In the genomic region with DNA sequence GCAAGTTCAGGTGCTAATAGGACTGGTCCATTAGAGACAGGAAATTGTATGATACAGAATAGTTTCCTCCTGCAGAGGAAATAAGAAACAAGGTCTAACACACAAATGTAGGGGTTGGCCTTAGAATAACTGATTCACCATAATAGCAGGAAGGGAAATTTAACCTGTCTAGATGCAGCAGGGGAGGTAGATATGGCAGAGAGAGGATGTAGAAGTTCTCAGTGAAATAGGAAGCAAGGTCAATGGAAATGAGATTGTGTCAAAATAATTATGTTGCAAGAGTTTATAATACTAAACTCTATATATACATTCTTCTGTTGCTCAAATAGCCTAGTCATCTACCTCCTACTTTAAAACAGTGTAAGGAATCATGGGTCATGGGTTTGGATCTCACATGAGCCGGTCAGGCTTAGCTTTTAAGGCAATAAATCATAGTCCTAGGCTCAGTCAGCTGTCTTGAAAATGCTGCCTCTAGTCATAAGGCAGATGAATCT, we compare ENCODE assay signal across 1 cellular context.
TF ChIP-seq lines count a peak whose summit lies in the region.

No MANE protein-coding gene starts in this region.

TF ChIP-seq in IMR-90, 13 proteins besides CTCF, POLR2A, EP300 and RAD21:
- TF ChIP-seq NFE2L2 (IDR thresholded peaks at IDR 0.05; ENCODE audit: low read depth, low read length) (peak; percentile 74; the same call in 1 of the 2 replicates), RCOR1 (IDR thresholded peaks at IDR 0.05; ENCODE audit: insufficient replicate concordance, low read length) (no peak), CEBPB (IDR thresholded peaks at IDR 0.05; ENCODE audit: low read depth, low read length) (peak; percentile 77), BHLHE40 (IDR thresholded peaks at IDR 0.05; ENCODE audit: low read depth, low read length) (peak; percentile 35; the same call in 1 of the 2 replicates)
